9 cellular contexts compared by ENCODE assay signal in genomic region chr15:55108858-55109518, GRCh38.
DNase-seq lines count a peak whose midpoint lies in the region; ATAC-seq, FAIRE-seq and TF ChIP-seq lines count a peak whose summit lies in the region.
"Had no signal": no experiment of that assay in that cellular context is flagged by ENCODE, and none has a peak within 500 bp of the region (broad histone marks: within the 10 kb centered on the region; RNA-seq: fewer than 3 reads in every experiment).

No MANE protein-coding gene starts in this region.

- H3K27ac ChIP-seq in kidney (ENCODE audit: low read depth in 2 of 2, low read length in 2 of 2), result no peak overlapping the region

- H3K36me3 Mint-ChIP-seq in MCF 10A (ENCODE audit: insufficient read depth, unreplicated experiment), result no peaks in the 10 kb centered on the region

- H3K9me3 ChIP-seq in MG63 (no peaks in the 10 kb centered on the region), kidney (ENCODE audit: control insufficient read depth in 1 of 2, low read length in 2 of 2) (no peaks in the 10 kb centered on the region)

- H3K9me3 Mint-ChIP-seq in MCF 10A (ENCODE audit: unreplicated experiment), result no peaks in the 10 kb centered on the region
- H3K9me3 Mint-ChIP-seq: central memory CD8-positive, alpha-beta T cell had no signal

- no peak overlapping the region for H3K27ac Mint-ChIP-seq in MCF 10A (ENCODE audit: low read depth, unreplicated experiment)

- peaks cover under 1% of the 10 kb centered on the region for H3K27me3 Mint-ChIP-seq in MCF 10A (ENCODE audit: insufficient read depth, unreplicated experiment)

- H3K4me1 ChIP-seq in kidney (ENCODE audit: control insufficient read depth in 1 of 2, insufficient read depth in 1 of 2, low read depth in 1 of 2, low read length in 2 of 2), result no peaks in the 10 kb centered on the region

- H3K4me3 Mint-ChIP-seq in MCF 10A (ENCODE audit: unreplicated experiment), result no peak overlapping the region
- H3K4me3 Mint-ChIP-seq: central memory CD8-positive, alpha-beta T cell had no signal

- no peaks in the 10 kb centered on the region for H3K27me3 ChIP-seq in MG63

- intact Hi-C loops in MCF 10A (cut with micrococcal nuclease), result loop anchor here (2.0 to 5.0 kb wide), 3 partner anchors 1027 to 1297 kb away; no protein-coding TSS in a partner anchor
- intact Hi-C loops in kidney (cut with DNase I), result no loop called here

- POLR2A ChIA-PET in MCF 10A (lab: Yijun Ruan, JAX), result no interaction called here

- DNase-seq in Daoy (ENCODE audit: low read depth) (peak; percentile 1), MG63 (peak; percentile 43), T-helper 9 cell (peak; percentile 10), MCF 10A (ENCODE audit: unreplicated experiment) (peak; percentile 55), kidney (peak; percentile 75)
- DNase-seq in stimulated activated CD4-positive, alpha-beta T cell treated with anti-CD3 and anti-CD28 coated beads, Interleukin-2, amount 100 ng/mL, for 48 hours, result peak; percentile 51 to 52

- no peak for FAIRE-seq in kidney (lab: Jason Lieb, UNC)

- peaks cover 4% of the 10 kb centered on the region for H3K4me1 Mint-ChIP-seq in MCF 10A (ENCODE audit: insufficient read depth, unreplicated experiment)
- H3K4me1 Mint-ChIP-seq: central memory CD8-positive, alpha-beta T cell had no signal

- no peak overlapping the region for H3K4me3 ChIP-seq in MG63
- H3K4me3 ChIP-seq in kidney (ENCODE audit: low read length in 2 of 2), result no peak overlapping the region

- CTCF ChIA-PET in MCF 10A (lab: Yijun Ruan, JAX), result interaction anchor here (0.6 to 1.8 kb wide), 24 partner anchors 9 to 1388 kb away, joined by 3 to 8 read pairs (median 4); no protein-coding TSS in a partner anchor

- TF ChIP-seq CTCF in MCF 10A (IDR thresholded peaks at IDR 0.05; ENCODE audit: unreplicated experiment) (peak; percentile 69), kidney (IDR thresholded peaks at IDR 0.05; ENCODE audit: borderline replicate concordance, extremely low read depth, insufficient read depth) (peak; percentile 60)

- H3K9ac ChIP-seq in kidney (ENCODE audit: low read length in 2 of 2), result no peak overlapping the region

- no peaks in the 10 kb centered on the region for H3K36me3 ChIP-seq in MG63
- H3K36me3 ChIP-seq in kidney (ENCODE audit: control insufficient read depth in 1 of 2, insufficient read depth in 2 of 2, low read length in 2 of 2), result no peaks in the 10 kb centered on the region

- ATAC-seq in GM21717 (IDR thresholded peaks at IDR 0.05; ENCODE audit: unreplicated experiment) (peak; percentile 75), GM18861 (IDR thresholded peaks at IDR 0.05; ENCODE audit: unreplicated experiment) (no peak)

- no TSS peak for BruUV-seq in MCF 10A (replicated peaks; lab: Mats Ljungman, UMichigan)

Comparison
In these comparisons a context has a peak if more than half of its experiments do, and no peak if none do; other contexts are left out.
1. DNase-seq: peak in every context shown above with its lines; median percentile 75 in kidney; 55 in MCF 10A; 52 in stimulated activated CD4-positive, alpha-beta T cell treated with anti-CD3 and anti-CD28 coated beads, Interleukin-2, amount 100 ng/mL, for 48 hours; 43 in MG63; 10 in T-helper 9 cell; 1 in Daoy.